In the genomic region with DNA sequence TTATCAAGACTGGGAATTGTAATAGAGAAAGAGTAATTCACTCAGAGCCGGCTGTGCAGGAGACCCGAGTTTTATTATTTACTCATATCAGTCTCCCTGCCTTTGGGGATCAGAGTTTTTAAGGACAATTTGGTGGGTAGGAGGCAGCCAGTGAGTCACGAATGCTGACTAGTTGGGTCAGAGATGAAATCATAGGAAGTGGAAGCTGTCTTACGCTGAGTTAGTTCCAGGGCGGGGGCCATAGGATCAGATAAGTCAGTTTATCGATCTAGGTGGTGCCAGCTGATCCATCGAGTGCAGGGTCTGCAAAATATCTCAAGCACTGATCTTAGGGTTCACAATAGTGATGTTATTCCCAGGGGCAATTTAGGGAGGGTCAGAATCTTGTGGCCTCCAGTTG, we compare ENCODE assay signal across 14 cellular contexts. TPM values are rescaled to one million over a fixed set of nuclear protein-coding genes. Genes with fewer than 3 reads are reported as not detected.
DNase-seq lines count a peak whose midpoint lies in the region; ATAC-seq and TF ChIP-seq lines count a peak whose summit lies in the region.
"Had no signal": no experiment of that assay in that cellular context is flagged by ENCODE, and none has a peak within 500 bp of the region (broad histone marks: within the 10 kb centered on the region; RNA-seq: fewer than 3 reads in every experiment).

No MANE protein-coding gene starts in this region.

- no peak overlapping the region for H3K4ac ChIP-seq in H9 (ENCODE audit: low read depth, low read length)

- no peak overlapping the region for H3K4me3 Mint-ChIP-seq in H9
- H3K4me3 Mint-ChIP-seq: activated T-helper 1 cell treated with anti-CD3 and anti-CD28 coated beads, Interleukin-12 subunit alpha, Interleukin-12 subunit beta, Interleukin-2, Interleukin-4 antibody, amounts not matched to agents 30 ng/mL and 10 ng/mL and 1 ng/mL, durations not matched to agents 14 hours and 24 hours and 36 hours; brain; neural progenitor cell; WTC11 had no signal

- H3K9me3 ChIP-seq in H9 (ENCODE audit: control insufficient read depth, low read depth, low read length): no peaks in the 10 kb centered on the region
- no peaks in the 10 kb centered on the region for H3K9me3 ChIP-seq in esophagus muscularis mucosa

- H3K79me1 ChIP-seq in H9 (ENCODE audit: insufficient read depth, low read depth, low read length, poor library complexity, severe bottlenecking): no peaks in the 10 kb centered on the region

- no peak overlapping the region for H2BK5ac ChIP-seq in H9 (ENCODE audit: insufficient read length, low read length)

- H3K14ac ChIP-seq in H9 (ENCODE audit: insufficient read depth, low read length): no peak overlapping the region

- peaks cover 8% of the 10 kb centered on the region for H3K27me3 Mint-ChIP-seq in H9 (ENCODE audit: low read depth)

- no peaks in the 10 kb centered on the region for H3K23me2 ChIP-seq in H9 (ENCODE audit: insufficient read length, low read depth, low read length, poor library complexity, severe bottlenecking)

- H3K36me3 ChIP-seq in esophagus muscularis mucosa: no peaks in the 10 kb centered on the region
- H3K36me3 ChIP-seq: neural progenitor cell had no signal

- WGBS in H9 (ENCODE audit: extremely low coverage, insufficient read length, low lambda C conversion rate): no CpG with 5 or more reads among the region's 7 CpGs
- 76% methylated on average over 7 of the region's 7 CpGs for WGBS in esophagus muscularis mucosa

- H4K20me1 ChIP-seq in H9 (ENCODE audit: control insufficient read depth, insufficient read depth, insufficient read length): no peaks in the 10 kb centered on the region

- no peak for TF ChIP-seq CTCF in H9 (conservative IDR thresholded peaks at IDR 0.05)
- no peak for TF ChIP-seq CTCF in esophagus muscularis mucosa (IDR thresholded peaks at IDR 0.05)

- no peak overlapping the region for H3K27ac Mint-ChIP-seq in H9
- H3K27ac Mint-ChIP-seq: activated T-helper 1 cell treated with anti-CD3 and anti-CD28 coated beads, Interleukin-12 subunit alpha, Interleukin-12 subunit beta, Interleukin-2, Interleukin-4 antibody, amounts not matched to agents 30 ng/mL and 10 ng/mL and 1 ng/mL, durations not matched to agents 14 hours and 24 hours and 36 hours; neural progenitor cell; WTC11 had no signal

- H3K79me2 ChIP-seq in H9 (ENCODE audit: insufficient read depth, low read length): no peaks in the 10 kb centered on the region

- no peak overlapping the region for H3K4me3 ChIP-seq in esophagus muscularis mucosa
- no peak overlapping the region for H3K4me3 ChIP-seq in skeletal muscle cell (ENCODE audit: low read depth, low read length)
- H3K4me3 ChIP-seq: neural progenitor cell had no signal

- H3K36me3 Mint-ChIP-seq in H9 (ENCODE audit: insufficient read depth in 1 of 3, low read depth in 3 of 3): no peaks in the 10 kb centered on the region
- H3K36me3 Mint-ChIP-seq: brain, neural progenitor cell, WTC11 had no signal

- no peaks in the 10 kb centered on the region for H3K27me3 ChIP-seq in H9 (ENCODE audit: insufficient read depth, low read length)
- H3K27me3 ChIP-seq in esophagus muscularis mucosa: peaks cover 0 to 33% (median 0%) of the 10 kb centered on the region in 4 donors

- H2BK120ac ChIP-seq in H9 (ENCODE audit: low read depth, low read length, poor library complexity, severe bottlenecking): no peak overlapping the region

- H3K4me1 ChIP-seq in H9 (ENCODE audit: insufficient read depth, low read length): no peaks in the 10 kb centered on the region
- H3K4me1 ChIP-seq in esophagus muscularis mucosa: no peaks in the 10 kb centered on the region
- H3K4me1 ChIP-seq: neural progenitor cell had no signal

- TF ChIP-seq POLR2A in esophagus muscularis mucosa (IDR thresholded peaks at IDR 0.05; ENCODE audit: low read depth): no peak

- H2BK12ac ChIP-seq in H9 (ENCODE audit: insufficient read length, low read depth, low read length): no peak overlapping the region

- no peak overlapping the region for H3K56ac ChIP-seq in H9 (ENCODE audit: insufficient read length, low read depth, low read length)

- H3K18ac ChIP-seq in H9 (ENCODE audit: insufficient read length, low read depth, low read length): no peak overlapping the region

- H3K4me1 Mint-ChIP-seq in H9: peaks cover 2 to 10% of the 10 kb centered on the region in 2 experiments
- H3K4me1 Mint-ChIP-seq: neural progenitor cell had no signal

- H3K4me2 ChIP-seq in H9 (ENCODE audit: insufficient read depth, insufficient read length, low read length): no peak overlapping the region
- H3K4me2 ChIP-seq: KMS-11, neural progenitor cell had no signal

- no peak for TF ChIP-seq EP300 in esophagus muscularis mucosa (IDR thresholded peaks at IDR 0.05)

- intact Hi-C loops in esophagus muscularis mucosa (cut with DNase I): no loop called here

- ATAC-seq in HG03460 (IDR thresholded peaks at IDR 0.05; ENCODE audit: unreplicated experiment) (no peak), HG02642 (IDR thresholded peaks at IDR 0.05; ENCODE audit: poor library complexity, unreplicated experiment) (no peak)
- ATAC-seq: WTC11 had no signal

- no peak overlapping the region for H3K23ac ChIP-seq in H9 (ENCODE audit: insufficient read length, low read depth, low read length)

- H2BK15ac ChIP-seq in H9 (ENCODE audit: low read depth, low read length): no peak overlapping the region

- H3K9me3 Mint-ChIP-seq in H9: no peaks in the 10 kb centered on the region; a peak in 1 of 5 replicates
- H3K9me3 Mint-ChIP-seq: activated T-helper 1 cell treated with anti-CD3 and anti-CD28 coated beads, Interleukin-12 subunit alpha, Interleukin-12 subunit beta, Interleukin-2, Interleukin-4 antibody, amounts not matched to agents 30 ng/mL and 10 ng/mL and 1 ng/mL, durations not matched to agents 14 hours and 24 hours and 36 hours; WTC11 had no signal

- no peak overlapping the region for H4K8ac ChIP-seq in H9 (replicated peaks; ENCODE audit: insufficient read length, low read depth, low read length)

- H3T11ph ChIP-seq in H9 (ENCODE audit: low read length): no peak overlapping the region

- no peak overlapping the region for H3K9ac ChIP-seq in H9 (ENCODE audit: extremely low read depth, insufficient read length, low read length)
- H3K9ac ChIP-seq: KMS-11, neural progenitor cell had no signal

- DNase-seq in H9: peak; percentile 12
- peak; percentile 65 for DNase-seq in RPMI7951 (ENCODE audit: low read depth)
- DNase-seq in esophagus muscularis mucosa (ENCODE audit: extremely low spot score): peak; percentile 80
- peak; percentile 49 for DNase-seq in skeletal muscle cell (ENCODE audit: low read depth)
- no peak for DNase-seq in NCI-H526 (lab: John Stamatoyannopoulos, UW)

- no peak overlapping the region for H2BK20ac ChIP-seq in H9 (ENCODE audit: low read depth, low read length, poor library complexity, severe bottlenecking)

- H2AFZ ChIP-seq in H9 (ENCODE audit: low read length): no peak overlapping the region
- H2AFZ ChIP-seq: neural progenitor cell had no signal

- no peak overlapping the region for H2AK5ac ChIP-seq in H9 (ENCODE audit: insufficient read length, low read length)

- no peak overlapping the region for H4K91ac ChIP-seq in H9 (ENCODE audit: insufficient read length, low read depth, low read length)

- no peak overlapping the region for H3K27ac ChIP-seq in H9 (ENCODE audit: insufficient read length, low read depth, low read length)
- no peak overlapping the region for H3K27ac ChIP-seq in esophagus muscularis mucosa (replicated peaks in 1 of 4)
- H3K27ac ChIP-seq: KMS-11, neural progenitor cell had no signal

- H4K5ac ChIP-seq in H9 (ENCODE audit: insufficient read length, low read depth, low read length): no peak overlapping the region

RNA-seq across cellular contexts. Expression of a gene that starts 20.2 kb away (rescaled TPM):
- total RNA-seq in H9 (2021) (0.15 and 0.35 TPM in 2 replicates), esophagus muscularis mucosa (1 to 10 TPM in 1 of 4 donors, not detected in 3; 1.1 TPM)
- total RNA-seq in RPMI7951 (2014; rRNA removed; shearing (Covaris generic)): not detected in 2 replicates
- total RNA-seq: activated T-helper 1 cell treated with anti-CD3 and anti-CD28 coated beads, Interleukin-12 subunit alpha, Interleukin-12 subunit beta, Interleukin-2, Interleukin-4 antibody, amounts not matched to agents 30 ng/mL and 10 ng/mL and 1 ng/mL, durations not matched to agents 14 hours and 24 hours and 36 hours; epithelial cell of proximal tubule had no signal

RNA-seq across cellular contexts. Expression of a gene that starts 50.2 kb away (rescaled TPM):
- 25.8 and 30.1 TPM in 2 replicates for total RNA-seq in H9 (2021)
- 19.6 and 23.2 TPM in 2 replicates for total RNA-seq in RPMI7951 (2014; rRNA removed; shearing (Covaris generic))
- total RNA-seq in esophagus muscularis mucosa: 10 to 100 TPM; 14.4 to 20.0 (median 16.9) TPM

RNA-seq across cellular contexts. Expression of a gene that starts 50.4 kb away (rescaled TPM):
- total RNA-seq in H9 (2021) (132 and 160 TPM in 2 replicates), esophagus muscularis mucosa (10 to 100 TPM; 36.3 to 68.8 (median 43.1) TPM)
- 39.9 and 54.2 TPM in 2 replicates for total RNA-seq in RPMI7951 (2014; rRNA removed; shearing (Covaris generic))

RNA-seq across cellular contexts. Expression of a gene that starts 52.5 kb away (rescaled TPM):
- total RNA-seq in H9 (2021) (5.7 and 6.4 TPM in 2 replicates), esophagus muscularis mucosa (1 to 10 TPM in 1 of 4 donors, under 1 TPM in 3; 0.23 to 1.2 (median 0.41) TPM)
- total RNA-seq in RPMI7951 (2014; rRNA removed; shearing (Covaris generic)): 1.1 TPM in 2 replicates

RNA-seq across cellular contexts. Expression of a gene that starts 56.7 kb away (rescaled TPM):
- 0.11 TPM in 1 of 2 replicates, not detected in the other for total RNA-seq in H9 (2021)
- total RNA-seq in RPMI7951 (2014; rRNA removed; shearing (Covaris generic)): not detected in 2 replicates
- total RNA-seq in esophagus muscularis mucosa: 1 to 10 TPM; 1.3 to 3.7 (median 2.0) TPM
- total RNA-seq: activated T-helper 1 cell treated with anti-CD3 and anti-CD28 coated beads, Interleukin-12 subunit alpha, Interleukin-12 subunit beta, Interleukin-2, Interleukin-4 antibody, amounts not matched to agents 30 ng/mL and 10 ng/mL and 1 ng/mL, durations not matched to agents 14 hours and 24 hours and 36 hours; NCI-H460 had no signal

Comparison
In these comparisons a context has a peak if more than half of its experiments do, and no peak if none do; other contexts are left out.
1. DNase-seq: peak in H9 (single experiment), RPMI7951 (single experiment), esophagus muscularis mucosa (single experiment) and skeletal muscle cell (single experiment); none in NCI-H526 (0 of 2).